7 cellular contexts compared by ENCODE assay signal in genomic region chr4:131976133-131977002, GRCh38.
A peak's percentile ranks its signal among the peaks of the same experiment; 100 is the strongest.
DNase-seq lines count a peak whose midpoint lies in the region; ATAC-seq, FAIRE-seq and TF ChIP-seq lines count a peak whose summit lies in the region.
"Not testable (repeated sequence)": the region's sequence is repeated elsewhere in the genome, so short reads cannot be mapped to it uniquely, and the experiment has no call there.

No MANE protein-coding gene starts in this region.

- H3K27me3 ChIP-seq in brain microvascular endothelial cell (replicated peaks): not testable (repeated sequence)

- not testable (repeated sequence) for H3K27me3 Mint-ChIP-seq in activated T-cell treated with anti-CD3 and anti-CD28 coated beads, Interleukin-2, amount 50 U/mL, for 4 hours (ENCODE audit: low read depth)

- in situ Hi-C loops in brain microvascular endothelial cell (cut with HindIII; ENCODE audit: low pct_ligation_motif_present, low sequenced_read_pairs): not testable (repeated sequence)

- H3K9me3 Mint-ChIP-seq in activated T-cell treated with anti-CD3 and anti-CD28 coated beads, Interleukin-2, amount 50 U/mL, for 4 hours: peaks cover 18% of the 10 kb centered on the region

- H3K36me3 ChIP-seq in brain microvascular endothelial cell (replicated peaks): not testable (repeated sequence)

- TF ChIP-seq POLR2A in GM12891 (IDR thresholded peaks at IDR 0.05; ENCODE audit: low read depth, low read length): not testable (repeated sequence)

- not testable (repeated sequence) for H3K27ac ChIP-seq in brain microvascular endothelial cell

- not testable (repeated sequence) for FAIRE-seq in GM12891 (lab: Jason Lieb, UNC)

- DNase-seq in GM12891 (ENCODE audit: insufficient read length, low spot score): peak; percentile 26
- DNase-seq in SW 1271 (lab: John Stamatoyannopoulos, UW): peak; percentile 3
- DNase-seq in activated T-cell treated with anti-CD3 and anti-CD28 coated beads, Interleukin-2, amount 50 U/mL, for 4 hours; brain microvascular endothelial cell; skeletal muscle cell (ENCODE audit: low read depth): not testable (repeated sequence)
- peak; percentile 10 for DNase-seq in fibroblast of pulmonary artery (ENCODE audit: low read depth)
- DNase-seq in lung microvascular endothelial cell (ENCODE audit: low read depth in 2 of 2): peak; percentile 50 to 57

- H3K4me3 ChIP-seq in brain microvascular endothelial cell (ENCODE audit: low read depth, low read length) (peak overlapping the region; percentile 53), fibroblast of pulmonary artery (replicated peaks; ENCODE audit: low read depth, low read length) (peak overlapping the region; percentile 57), skeletal muscle cell (ENCODE audit: low read depth, low read length) (peak overlapping the region; percentile 33)

- H3K4me3 Mint-ChIP-seq in activated T-cell treated with anti-CD3 and anti-CD28 coated beads, Interleukin-2, amount 50 U/mL, for 4 hours: peak overlapping the region; percentile 49

- not testable (repeated sequence) for H3K36me3 Mint-ChIP-seq in activated T-cell treated with anti-CD3 and anti-CD28 coated beads, Interleukin-2, amount 50 U/mL, for 4 hours (ENCODE audit: insufficient read depth)

- not testable (repeated sequence) for TF ChIP-seq CTCF in brain microvascular endothelial cell (IDR thresholded peaks at IDR 0.05; ENCODE audit: low read depth, low read length, missing control alignments); fibroblast of pulmonary artery (IDR thresholded peaks at IDR 0.05; ENCODE audit: low read length, missing control alignments)

- not testable (repeated sequence) for H3K4me1 Mint-ChIP-seq in activated T-cell treated with anti-CD3 and anti-CD28 coated beads, Interleukin-2, amount 50 U/mL, for 4 hours (ENCODE audit: low read depth)

- not testable (repeated sequence) for ATAC-seq in activated T-cell treated with anti-CD3 and anti-CD28 coated beads, Interleukin-2, amount 50 U/mL, for 4 hours
